8 cellular contexts compared by ENCODE assay signal in the genomic region with DNA sequence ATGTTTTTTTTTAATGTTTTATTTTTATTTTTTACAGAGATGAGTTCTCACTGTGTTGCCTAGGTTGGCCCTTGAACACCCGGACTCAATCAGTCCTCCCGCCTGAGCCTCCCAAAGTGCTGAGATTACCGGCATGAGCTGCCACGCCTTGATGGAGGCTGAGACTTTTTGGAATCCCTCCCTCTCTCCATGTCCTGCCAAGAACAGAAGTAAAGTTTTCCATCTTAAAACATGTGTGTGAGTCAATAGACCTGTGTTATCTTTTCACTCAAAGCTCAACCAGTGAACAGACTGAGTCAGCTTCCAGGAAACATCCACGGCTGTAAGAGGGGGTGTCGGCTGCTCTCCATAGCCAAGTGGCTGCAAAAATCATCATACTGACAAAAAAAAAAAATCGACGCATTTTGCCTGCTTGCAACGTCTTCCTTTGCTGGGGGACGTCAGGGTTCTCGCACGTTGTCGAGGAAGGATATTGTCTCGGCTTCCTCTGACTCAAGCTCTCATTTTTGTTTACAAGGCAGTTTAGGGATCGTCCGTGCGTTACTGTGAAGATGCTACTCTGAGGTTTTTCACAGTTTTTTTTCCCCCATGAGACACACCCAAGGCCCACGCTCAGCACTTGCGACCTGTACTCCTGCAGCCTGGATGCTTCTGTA. TPM values are rescaled to one million over a fixed set of nuclear protein-coding genes. Genes with fewer than 3 reads are reported as not detected.
DNase-seq lines count a peak whose midpoint lies in the region; ATAC-seq lines count a peak whose summit lies in the region.

No MANE protein-coding gene starts in this region.

- H3K4me3 ChIP-seq in effector memory CD4-positive, alpha-beta T cell (ENCODE audit: insufficient read depth, low read depth, low read length, poor library complexity, severe bottlenecking): no peak overlapping the region
- no peak overlapping the region for H3K4me3 ChIP-seq in skeletal muscle satellite cell (ENCODE audit: low read length)

- peaks cover 24% of the 10 kb centered on the region for H3K36me3 ChIP-seq in effector memory CD4-positive, alpha-beta T cell (ENCODE audit: control insufficient read depth, insufficient read depth, low read length)
- H3K36me3 ChIP-seq in skeletal muscle satellite cell (ENCODE audit: insufficient read depth, low read length): no peaks in the 10 kb centered on the region

- no peak overlapping the region for H3K9ac ChIP-seq in skeletal muscle satellite cell (ENCODE audit: low read depth, low read length)

- H3K27me3 ChIP-seq in effector memory CD4-positive, alpha-beta T cell (replicated peaks; ENCODE audit: control insufficient read depth, insufficient read depth, low read length, poor library complexity, severe bottlenecking): no peaks in the 10 kb centered on the region
- peaks cover 29% of the 10 kb centered on the region for H3K27me3 ChIP-seq in skeletal muscle satellite cell (ENCODE audit: control insufficient read depth, insufficient read depth, low read length)

- no peaks in the 10 kb centered on the region for H3K9me3 ChIP-seq in effector memory CD4-positive, alpha-beta T cell (ENCODE audit: control insufficient read depth, low read length)
- no peaks in the 10 kb centered on the region for H3K9me3 ChIP-seq in skeletal muscle satellite cell (replicated peaks; ENCODE audit: low read length)

- DNase-seq in EH (ENCODE audit: low read depth) (peak; percentile 70), NCI-H524 (lab: John Stamatoyannopoulos, UW) (no peak), UCSD-AML1 (lab: John Stamatoyannopoulos, UW; ENCODE audit: unreplicated experiment) (no peak), hypothalamus (lab: John Stamatoyannopoulos, UW) (no peak)
- DNase-seq in activated CD4-positive, alpha-beta T cell treated with anti-CD3 and anti-CD28 coated beads, Interleukin-2, amount 50 U/mL, for 4 hours: peak; percentile 68 to 75
- peak; percentile 60 to 78 (median 67) for DNase-seq in effector memory CD4-positive, alpha-beta T cell

- no peak for ATAC-seq in HG02623 (IDR thresholded peaks at IDR 0.05; ENCODE audit: unreplicated experiment)

- H3K4me1 ChIP-seq in effector memory CD4-positive, alpha-beta T cell (ENCODE audit: control insufficient read depth, insufficient read depth, low read length, poor library complexity, severe bottlenecking): peaks cover 55% of the 10 kb centered on the region
- peaks cover 11% of the 10 kb centered on the region for H3K4me1 ChIP-seq in skeletal muscle satellite cell (ENCODE audit: control insufficient read depth, insufficient read depth, low read length)

- H3K27ac ChIP-seq in effector memory CD4-positive, alpha-beta T cell (ENCODE audit: insufficient read depth, low read length, poor library complexity, severe bottlenecking): peak overlapping the region; percentile 81

- peak overlapping the region; percentile 2 for H3K4me2 ChIP-seq in skeletal muscle satellite cell (ENCODE audit: low read length)

RNA-seq across cellular contexts. Expression of gene ASMTL, which starts 10.0 kb away (rescaled TPM):
- 28.6 and 37.8 TPM in 2 replicates for total RNA-seq in skeletal muscle satellite cell (2012; rRNA removed)

Comparison
In these comparisons a context has a peak if more than half of its experiments do, and no peak if none do; other contexts are left out.
1. DNase-seq: peak in EH (single experiment), activated CD4-positive, alpha-beta T cell treated with anti-CD3 and anti-CD28 coated beads, Interleukin-2, amount 50 U/mL, for 4 hours (2 of 2) and effector memory CD4-positive, alpha-beta T cell (3 of 3); none in NCI-H524 (0 of 2), UCSD-AML1 (single experiment) and hypothalamus (0 of 51).